ENCODE assay signal across 13 cellular contexts in genomic region chr10:50540826-50541122, GRCh38.
DNase-seq lines count a peak whose midpoint lies in the region; ATAC-seq and TF ChIP-seq lines count a peak whose summit lies in the region.
"Had no signal": no experiment of that assay in that cellular context is flagged by ENCODE, and none has a peak within 500 bp of the region (broad histone marks: within the 10 kb centered on the region; RNA-seq: fewer than 3 reads in every experiment).

No MANE protein-coding gene starts in this region.

- H3K9me3 Mint-ChIP-seq in activated CD4-positive, alpha-beta T cell treated with anti-CD3 and anti-CD28 coated beads for 36 hours (ENCODE audit: low read depth) = no peaks in the 10 kb centered on the region

- peaks cover 4% of the 10 kb centered on the region for H3K36me3 Mint-ChIP-seq in activated CD4-positive, alpha-beta T cell treated with anti-CD3 and anti-CD28 coated beads for 36 hours (ENCODE audit: low read depth)

- DNase-seq in activated CD4-positive, alpha-beta T cell treated with anti-CD3 and anti-CD28 coated beads for 36 hours = no peak
- no peak for DNase-seq in activated CD4-positive, alpha-beta T cell treated with anti-CD3 and anti-CD28 coated beads for 48 hours
- DNase-seq in esophagus muscularis mucosa (ENCODE audit: extremely low spot score) (peak; percentile 72), NCI-H1694 treated with DMSO at 0.1 percent for 48 hours (lab: John Stamatoyannopoulos, UW) (no peak), ureter (ENCODE audit: low spot score) (no peak), suprapubic skin (ENCODE audit: low spot score in 2 of 2) (no peak)
- DNase-seq: DMS153, NCI-H1105 treated with DMSO at 0.1 percent for 48 hours, pancreas, SIG-M5 had no signal

- H3K27ac ChIP-seq in esophagus muscularis mucosa (replicated peaks in 1 of 4) = no peak overlapping the region
- no peak overlapping the region for H3K27ac ChIP-seq in suprapubic skin
- H3K27ac ChIP-seq: ascending aorta, pancreas had no signal

- intact Hi-C loops in activated CD4-positive, alpha-beta T cell treated with anti-CD3 and anti-CD28 coated beads for 36 hours (cut with DNase I, micrococcal nuclease) = loop anchor here (1.0 to 10.0 kb wide), 7 partner anchors 32 to 194 kb away; partner anchors contain the start of genes SGMS1 (in 2 of the 2) and ASAH2B (in 1 of the 2)
- intact Hi-C loops in esophagus muscularis mucosa (cut with DNase I) = no loop called here

- H3K36me3 ChIP-seq in esophagus muscularis mucosa (no peaks in the 10 kb centered on the region), suprapubic skin (no peaks in the 10 kb centered on the region)
- H3K36me3 ChIP-seq: ascending aorta, pancreas had no signal

- peak; percentile 37 for ATAC-seq in activated CD4-positive, alpha-beta T cell treated with anti-CD3 and anti-CD28 coated beads for 36 hours
- ATAC-seq in GM21515 (IDR thresholded peaks at IDR 0.05; ENCODE audit: unreplicated experiment) (peak; percentile 8), HG03342 (IDR thresholded peaks at IDR 0.05; ENCODE audit: unreplicated experiment) (peak; percentile 6)

- POLR2A ChIA-PET in activated CD4-positive, alpha-beta T cell treated with anti-CD3 and anti-CD28 coated beads for 36 hours (lab: Charles Lee) = interaction anchor here (0.7 kb wide), 1 partner anchor 28 kb away, joined by 4 read pairs; no protein-coding TSS in a partner anchor

- H3K9me3 ChIP-seq in esophagus muscularis mucosa = no peaks in the 10 kb centered on the region
- H3K9me3 ChIP-seq in suprapubic skin = no peaks in the 10 kb centered on the region
- H3K9me3 ChIP-seq: ascending aorta, pancreas had no signal

- TF ChIP-seq EP300 in esophagus muscularis mucosa (IDR thresholded peaks at IDR 0.05) (no peak), suprapubic skin (IDR thresholded peaks at IDR 0.05) (no peak)

- WGBS in esophagus muscularis mucosa = 100% methylated on average over 1 of the region's 1 CpG
- WGBS in suprapubic skin = 100% methylated on average over 1 of the region's 1 CpG

- peak overlapping the region; percentile 35 for H3K4me3 Mint-ChIP-seq in activated CD4-positive, alpha-beta T cell treated with anti-CD3 and anti-CD28 coated beads for 36 hours

- H3K4me1 ChIP-seq in esophagus muscularis mucosa (peaks cover 19 to 58% (median 31%) of the 10 kb centered on the region in 4 donors), suprapubic skin (peaks cover 37% of the 10 kb centered on the region)

- peak overlapping the region; percentile 80 for H3K27ac Mint-ChIP-seq in activated CD4-positive, alpha-beta T cell treated with anti-CD3 and anti-CD28 coated beads for 36 hours

- TF ChIP-seq POLR2A in esophagus muscularis mucosa (IDR thresholded peaks at IDR 0.05; ENCODE audit: low read depth) (no peak), suprapubic skin (IDR thresholded peaks at IDR 0.05) (no peak)

- H3K4me1 Mint-ChIP-seq in activated CD4-positive, alpha-beta T cell treated with anti-CD3 and anti-CD28 coated beads for 36 hours = peaks cover 93% of the 10 kb centered on the region

- H3K27me3 Mint-ChIP-seq in activated CD4-positive, alpha-beta T cell treated with anti-CD3 and anti-CD28 coated beads for 36 hours = no peaks in the 10 kb centered on the region

- no peaks in the 10 kb centered on the region for H3K27me3 ChIP-seq in esophagus muscularis mucosa
- H3K27me3 ChIP-seq in suprapubic skin = no peaks in the 10 kb centered on the region
- H3K27me3 ChIP-seq: ascending aorta, pancreas had no signal

- H3K4me3 ChIP-seq in esophagus muscularis mucosa (no peak overlapping the region), suprapubic skin (no peak overlapping the region)
- H3K4me3 ChIP-seq: ascending aorta, pancreas had no signal

- CTCF ChIA-PET in activated CD4-positive, alpha-beta T cell treated with anti-CD3 and anti-CD28 coated beads for 36 hours (lab: Charles Lee) = interaction anchor here (0.7 kb wide), 1 partner anchor 12 kb away, joined by 4 read pairs; no protein-coding TSS in a partner anchor

- TF ChIP-seq CTCF in esophagus muscularis mucosa (IDR thresholded peaks at IDR 0.05) (no peak), suprapubic skin (IDR thresholded peaks at IDR 0.05) (no peak)
